Comparison of ENCODE assay signal across 10 cellular contexts in genomic region chr2:149799296-149799695, GRCh38.
DNase-seq lines count a peak whose midpoint lies in the region; ATAC-seq and TF ChIP-seq lines count a peak whose summit lies in the region.
"Had no signal": no experiment of that assay in that cellular context is flagged by ENCODE, and none has a peak within 500 bp of the region (broad histone marks: within the 10 kb centered on the region; RNA-seq: fewer than 3 reads in every experiment).

No MANE protein-coding gene starts in this region.

- H2AK5ac ChIP-seq in neuronal stem cell (ENCODE audit: low read depth, low read length), result no peak overlapping the region

- intact Hi-C loops in posterior vena cava (cut with DNase I), result no loop called here

- no peak overlapping the region for H2AFZ ChIP-seq in neuronal stem cell (ENCODE audit: low read length)

- H4K8ac ChIP-seq in neuronal stem cell (ENCODE audit: low read depth, low read length), result no peak overlapping the region

- H3K27ac ChIP-seq in endodermal cell (ENCODE audit: low read depth, low read length) (no peak overlapping the region), neuronal stem cell (replicated peaks; ENCODE audit: low read length) (no peak overlapping the region)

- no peak overlapping the region for H3K4me2 ChIP-seq in neuronal stem cell (ENCODE audit: insufficient read depth, low read length, poor library complexity, severe bottlenecking)

- H3K4me3 Mint-ChIP-seq in endodermal cell, result no peak overlapping the region
- H3K4me3 Mint-ChIP-seq in activated T-cell treated with anti-CD3 and anti-CD28 coated beads, Interleukin-2, amount 50 U/mL, for 4 hours, result no peak overlapping the region
- H3K4me3 Mint-ChIP-seq: T-cell had no signal

- peaks cover 10% of the 10 kb centered on the region for H3K4me1 ChIP-seq in endodermal cell (ENCODE audit: control insufficient read depth, insufficient read depth, low read length)
- H3K4me1 ChIP-seq in neuronal stem cell (ENCODE audit: control insufficient read depth in 2 of 2, insufficient read depth in 1 of 2, low read depth in 1 of 2, low read length in 2 of 2), result peaks cover 4 to 7% of the 10 kb centered on the region in 2 donors

- no peak overlapping the region for H2BK15ac ChIP-seq in neuronal stem cell (ENCODE audit: low read length)

- H3K36me3 ChIP-seq in GM06990 (ENCODE audit: control insufficient read depth, insufficient read depth, low read length) (no peaks in the 10 kb centered on the region), endodermal cell (ENCODE audit: control insufficient read depth, insufficient read depth, low read length) (no peaks in the 10 kb centered on the region), neuronal stem cell (replicated peaks in 1 of 2; ENCODE audit: control insufficient read depth in 2 of 2, insufficient read depth in 2 of 2, low read length in 2 of 2) (no peaks in the 10 kb centered on the region)

- H3K27ac Mint-ChIP-seq in endodermal cell, result no peak overlapping the region
- H3K27ac Mint-ChIP-seq: T-cell had no signal

- H3K36me3 Mint-ChIP-seq in endodermal cell (ENCODE audit: low read depth), result no peaks in the 10 kb centered on the region
- no peaks in the 10 kb centered on the region for H3K36me3 Mint-ChIP-seq in activated T-cell treated with anti-CD3 and anti-CD28 coated beads, Interleukin-2, amount 50 U/mL, for 4 hours (ENCODE audit: insufficient read depth)
- H3K36me3 Mint-ChIP-seq: T-cell had no signal

- ATAC-seq in activated T-cell treated with anti-CD3 and anti-CD28 coated beads, Interleukin-2, amount 50 U/mL, for 4 hours, result no peak
- ATAC-seq in activated CD4-positive, CD25-positive, alpha-beta regulatory T cell treated with anti-CD3 and anti-CD28 coated beads, Interleukin-2, amount 50 U/mL, for 24 hours, result no peak
- no peak for ATAC-seq in HG03175 (IDR thresholded peaks at IDR 0.05; ENCODE audit: unreplicated experiment)
- ATAC-seq: T-cell had no signal

- no peak overlapping the region for H2BK12ac ChIP-seq in neuronal stem cell (ENCODE audit: low read length)

- H3K23ac ChIP-seq in neuronal stem cell (ENCODE audit: low read depth, low read length, poor library complexity), result no peak overlapping the region

- H3K9ac ChIP-seq in endodermal cell (ENCODE audit: extremely low read depth, low read length, poor library complexity, severe bottlenecking) (no peak overlapping the region), neuronal stem cell (ENCODE audit: low read depth, low read length, poor library complexity) (no peak overlapping the region)

- peak; percentile 29 for TF ChIP-seq CTCF in GM06990 (IDR thresholded peaks at IDR 0.05; ENCODE audit: insufficient read depth, low read length, poor library complexity, severe bottlenecking)
- TF ChIP-seq CTCF in endodermal cell (conservative IDR thresholded peaks at IDR 0.05), result peak; percentile 23

- peaks cover 33% of the 10 kb centered on the region for H3K4me1 Mint-ChIP-seq in endodermal cell
- H3K4me1 Mint-ChIP-seq in activated T-cell treated with anti-CD3 and anti-CD28 coated beads, Interleukin-2, amount 50 U/mL, for 4 hours (ENCODE audit: low read depth), result no peaks in the 10 kb centered on the region
- H3K4me1 Mint-ChIP-seq: T-cell had no signal

- H3K14ac ChIP-seq in neuronal stem cell (ENCODE audit: low read length), result no peak overlapping the region

- DNase-seq in GM06990 (ENCODE audit: extremely low read depth, insufficient read length) (no peak), NCI-H2227 treated with DMSO at 0.1 percent for 48 hours (lab: John Stamatoyannopoulos, UW) (peak; percentile 72), endodermal cell (no peak), neuronal stem cell (ENCODE audit: low spot score) (peak; percentile 11), posterior vena cava (ENCODE audit: low spot score) (no peak)
- DNase-seq in activated T-cell treated with anti-CD3 and anti-CD28 coated beads, Interleukin-2, amount 50 U/mL, for 4 hours, result no peak
- DNase-seq: effector CD4-positive, alpha-beta T cell; T-cell had no signal

- no peak overlapping the region for H3K4ac ChIP-seq in neuronal stem cell (ENCODE audit: low read length)

- H3K79me1 ChIP-seq in neuronal stem cell (ENCODE audit: low read depth, low read length), result no peaks in the 10 kb centered on the region

- no peak overlapping the region for H4K91ac ChIP-seq in neuronal stem cell (ENCODE audit: low read depth, low read length, poor library complexity)

- H3K27me3 Mint-ChIP-seq in endodermal cell (ENCODE audit: insufficient read depth), result no peaks in the 10 kb centered on the region
- H3K27me3 Mint-ChIP-seq in activated T-cell treated with anti-CD3 and anti-CD28 coated beads, Interleukin-2, amount 50 U/mL, for 4 hours (ENCODE audit: low read depth), result no peaks in the 10 kb centered on the region
- H3K27me3 Mint-ChIP-seq: T-cell had no signal

- H3K9me3 Mint-ChIP-seq in endodermal cell, result peaks cover 24% of the 10 kb centered on the region
- H3K9me3 Mint-ChIP-seq in activated T-cell treated with anti-CD3 and anti-CD28 coated beads, Interleukin-2, amount 50 U/mL, for 4 hours, result no peaks in the 10 kb centered on the region

- no peak overlapping the region for H3K18ac ChIP-seq in neuronal stem cell (ENCODE audit: low read length)

- WGBS in endodermal cell (ENCODE audit: insufficient coverage in 1 of 2, insufficient read length in 1 of 2), 2 experiments, result 65% methylated on average over 4 of the region's 4 CpGs; no CpG with 5 or more reads in 1 of the 2 experiments
- WGBS in neuronal stem cell (ENCODE audit: extremely low coverage in 2 of 2, insufficient read length in 2 of 2, insufficient replicate concordance in 1 of 2), 2 donors, result no CpG with 5 or more reads among the region's 4 CpGs

- no peaks in the 10 kb centered on the region; the same call in 1 of the 2 replicates for H3K27me3 ChIP-seq in GM06990 (replicated peaks; ENCODE audit: control insufficient read depth, insufficient read depth, low read length)
- H3K27me3 ChIP-seq in endodermal cell (ENCODE audit: control insufficient read depth, insufficient read depth, low read length, poor library complexity, severe bottlenecking), result no peaks in the 10 kb centered on the region
- H3K27me3 ChIP-seq in neuronal stem cell (ENCODE audit: control insufficient read depth in 3 of 3, insufficient read depth in 3 of 3, low read depth in 1 of 3, low read length in 3 of 3), result no peaks in the 10 kb centered on the region

- H3K4me3 ChIP-seq in GM06990 (replicated peaks; ENCODE audit: low read depth, low read length) (no peak overlapping the region), endodermal cell (ENCODE audit: low read length) (no peak overlapping the region), neuronal stem cell (ENCODE audit: low read length in 2 of 2) (no peak overlapping the region)

- peaks cover 19% of the 10 kb centered on the region for H3K9me3 ChIP-seq in endodermal cell (ENCODE audit: control insufficient read depth, low read length)
- H3K9me3 ChIP-seq in neuronal stem cell (replicated peaks in 1 of 2; ENCODE audit: control insufficient read depth in 2 of 2, insufficient read depth in 1 of 2, low read depth in 1 of 2, low read length in 2 of 2), result peaks cover 0 to 5% of the 10 kb centered on the region in 2 donors

- no peak overlapping the region for H2BK5ac ChIP-seq in neuronal stem cell (ENCODE audit: low read length)

- H2BK120ac ChIP-seq in neuronal stem cell (ENCODE audit: low read depth, low read length), result no peak overlapping the region

Comparison
In these comparisons a context has a peak if more than half of its experiments do, and no peak if none do; other contexts are left out.
1. DNase-seq: peak in NCI-H2227 treated with DMSO at 0.1 percent for 48 hours (single experiment) and neuronal stem cell (single experiment); none in GM06990 (single experiment), endodermal cell (single experiment), activated T-cell treated with anti-CD3 and anti-CD28 coated beads, Interleukin-2, amount 50 U/mL, for 4 hours (single experiment) and posterior vena cava (single experiment).